2 cellular contexts compared by ENCODE assay signal in genomic region chr3:146308682-146309081, GRCh38.
TF ChIP-seq lines count a peak whose summit lies in the region.

No MANE protein-coding gene starts in this region.

TF ChIP-seq in SK-N-SH, 30 proteins besides CTCF, POLR2A, EP300 and RAD21 (continued from another document):
- no peak for TF ChIP-seq TEAD4 (IDR thresholded peaks at IDR 0.05; ENCODE audit: borderline replicate concordance, insufficient read depth)
- TF ChIP-seq FOXJ3 (CRISPR knock-in tag; IDR thresholded peaks at IDR 0.05): no peak
- no peak for TF ChIP-seq RXRA (IDR thresholded peaks at IDR 0.05; ENCODE audit: borderline replicate concordance, low read depth)
- TF ChIP-seq ELF1 (IDR thresholded peaks at IDR 0.05): no peak

TF ChIP-seq in SK-N-SH treated with all-trans-retinoic acid at 6 μM for 48 hours, 23 proteins besides CTCF, POLR2A, EP300 and RAD21 (continued from another document):
- TF ChIP-seq TSHZ2 (CRISPR knock-in tag; IDR thresholded peaks at IDR 0.05): no peak
- TF ChIP-seq ESRRG (CRISPR knock-in tag; IDR thresholded peaks at IDR 0.05): no peak
- TF ChIP-seq POU6F1 (CRISPR knock-in tag; IDR thresholded peaks at IDR 0.05; ENCODE audit: borderline replicate concordance, low read depth): no peak
- TF ChIP-seq CSDC2 (CRISPR knock-in tag; IDR thresholded peaks at IDR 0.05): no peak
